ENCODE assay signal across 8 cellular contexts in genomic region chrX:115902995-115903394, GRCh38.
"Had no signal": no experiment of that assay in that cellular context is flagged by ENCODE, and none has a peak within 500 bp of the region (broad histone marks: within the 10 kb centered on the region; RNA-seq: fewer than 3 reads in every experiment).

No MANE protein-coding gene starts in this region.

- H3K9ac ChIP-seq: GM23248 had no signal

- H2AFZ ChIP-seq: GM23248 had no signal

- H3K4me3 ChIP-seq: GM23248, K562 had no signal

- DNase-seq: GM23248, GOT3, HFFc6, KG1 had no signal

- H3K27ac ChIP-seq: GM23248, HL-60 had no signal

- ATAC-seq: HCT116, HepG2, K562 had no signal
